Comparison of ENCODE assay signal across 7 cellular contexts in the genomic region with DNA sequence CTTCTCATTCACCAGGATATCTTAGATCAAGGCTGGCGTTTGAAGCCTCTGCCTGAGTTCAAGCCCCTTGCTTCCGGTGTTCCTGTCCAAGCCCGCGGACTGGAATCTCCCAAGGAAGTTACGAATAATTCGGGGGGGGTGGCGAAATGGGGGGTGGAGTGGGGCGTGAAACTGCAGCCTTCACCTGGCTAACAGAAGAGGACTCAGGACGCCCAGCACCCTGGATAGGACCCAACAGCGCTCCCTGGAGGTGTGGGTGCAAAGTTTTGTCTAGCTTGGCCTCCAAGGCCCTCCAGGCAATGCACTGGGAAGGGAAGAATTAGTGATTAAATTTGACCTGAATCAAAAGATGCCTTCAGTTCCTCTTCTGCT. TPM values are rescaled to one million over a fixed set of nuclear protein-coding genes. Genes with fewer than 3 reads are reported as not detected.
DNase-seq lines count a peak whose midpoint lies in the region; ATAC-seq, FAIRE-seq and TF ChIP-seq lines count a peak whose summit lies in the region.

No MANE protein-coding gene starts in this region.

- intact Hi-C loops in head of caudate nucleus (cut with DNase I): loop anchor here (5.0 to 10.0 kb wide), 2 partner anchors 549 to 851 kb away; no protein-coding TSS in a partner anchor
- intact Hi-C loops in pancreas (cut with DNase I): loop anchor here in 1 of 3 donors (10.0 kb wide), 2 partner anchors 261 to 851 kb away; no protein-coding TSS in a partner anchor
- intact Hi-C loops in transverse colon (cut with DNase I; ENCODE audit: low total_unique reads): loop anchor here (10.0 kb wide), 1 partner anchor 261 kb away; no protein-coding TSS in a partner anchor

- TF ChIP-seq RAD21 in Ishikawa (IDR thresholded peaks at IDR 0.05; ENCODE audit: low read depth): peak; percentile 45

- H3K27me3 ChIP-seq in pancreas (no peaks in the 10 kb centered on the region), transverse colon (peaks cover 39% of the 10 kb centered on the region)

- no peaks in the 10 kb centered on the region for H3K9me3 ChIP-seq in pancreas
- H3K9me3 ChIP-seq in transverse colon: no peaks in the 10 kb centered on the region

- H3K27ac ChIP-seq in pancreas: peak overlapping the region in 3 of 4 donors; percentile 75 to 97 (median 96)
- H3K27ac ChIP-seq in transverse colon: peak overlapping the region; percentile 88 to 93 (median 90)

- ATAC-seq in GM18505 (IDR thresholded peaks at IDR 0.05; ENCODE audit: unreplicated experiment) (peak; percentile 28), pancreas (peak; percentile 62 to 70 (median 64))

- H3K36me3 Mint-ChIP-seq in activated naive CD4-positive, alpha-beta T cell treated with anti-CD3 and anti-CD28 coated beads, Interleukin-2, amount 10 ng/mL, durations not matched to agents 7 days and 5 days: peaks cover 44% of the 10 kb centered on the region

- H3K4me1 ChIP-seq in pancreas (peaks cover 12 to 20% (median 12%) of the 10 kb centered on the region in 3 donors), transverse colon (peaks cover 0 to 25% (median 16%) of the 10 kb centered on the region in 4 donors)

- H3K4me3 ChIP-seq in pancreas (peak overlapping the region; percentile 62 to 76 (median 65)), transverse colon (peak overlapping the region; percentile 23 to 76 (median 64))

- no peaks in the 10 kb centered on the region for H3K9me3 Mint-ChIP-seq in activated naive CD4-positive, alpha-beta T cell treated with anti-CD3 and anti-CD28 coated beads, Interleukin-2, amount 10 ng/mL, durations not matched to agents 7 days and 5 days

- no peak for FAIRE-seq in pancreas (lab: Jason Lieb, UNC)

- peak overlapping the region; percentile 98 for H3K4me3 Mint-ChIP-seq in activated naive CD4-positive, alpha-beta T cell treated with anti-CD3 and anti-CD28 coated beads, Interleukin-2, amount 10 ng/mL, durations not matched to agents 7 days and 5 days

- peak; percentile 86 for DNase-seq in SHP77 treated with DMSO at 0.1 percent for 48 hours (lab: John Stamatoyannopoulos, UW)
- DNase-seq in activated naive CD4-positive, alpha-beta T cell treated with anti-CD3 and anti-CD28 coated beads, Interleukin-2, amount 10 ng/mL, durations not matched to agents 7 days and 5 days: peak; percentile 90
- DNase-seq in head of caudate nucleus: peak in 41 of 42 donors; percentile 48 to 84 (median 72)
- peak; percentile 69 to 88 (median 80) for DNase-seq in pancreas
- peak; percentile 80 for DNase-seq in transverse colon

- WGBS in pancreas, 2 donors: 7 to 12% methylated on average over 10 of the region's 10 CpGs
- WGBS in transverse colon (ENCODE audit: low coverage in 1 of 2), 2 donors: 0 to 8% methylated on average over 1 to 10 of the region's 10 CpGs

- no peak for TF ChIP-seq POLR2A in GM18505 (IDR thresholded peaks at IDR 0.05; ENCODE audit: borderline replicate concordance, extremely low read depth, insufficient read depth, insufficient read length)
- TF ChIP-seq POLR2A in transverse colon (IDR thresholded peaks at IDR 0.05): no peak

- H3K4me1 Mint-ChIP-seq in activated naive CD4-positive, alpha-beta T cell treated with anti-CD3 and anti-CD28 coated beads, Interleukin-2, amount 10 ng/mL, durations not matched to agents 7 days and 5 days: peaks cover 41% of the 10 kb centered on the region

- TF ChIP-seq CTCF in pancreas (IDR thresholded peaks at IDR 0.05): peak in 3 of 4 donors; percentile 37 to 58 (median 39)
- peak; percentile 53 to 61 (median 57) for TF ChIP-seq CTCF in transverse colon (IDR thresholded peaks at IDR 0.05)

- no peaks in the 10 kb centered on the region for H3K36me3 ChIP-seq in pancreas
- H3K36me3 ChIP-seq in transverse colon: no peaks in the 10 kb centered on the region

- CTCF ChIA-PET in activated naive CD4-positive, alpha-beta T cell treated with anti-CD3 and anti-CD28 coated beads, Interleukin-2, amount 10 ng/mL, durations not matched to agents 7 days and 5 days (lab: Charles Lee): interaction anchor here (0.7 to 4.4 kb wide), 35 partner anchors 9 to 887 kb away, joined by 3 to 33 read pairs (median 4); no protein-coding TSS in a partner anchor

- H3K27ac Mint-ChIP-seq in activated naive CD4-positive, alpha-beta T cell treated with anti-CD3 and anti-CD28 coated beads, Interleukin-2, amount 10 ng/mL, durations not matched to agents 7 days and 5 days: peak overlapping the region; percentile 97

- in situ Hi-C loops in transverse colon (cut with MboI; ENCODE audit: low pct_ligation_motif_present in 1 of 4, low pct_unique_long_range_greater_than_20kb in 1 of 4, low sequenced_read_pairs in 3 of 4): loop anchor here in 3 of 4 donors (10.0 to 25.0 kb wide), 5 partner anchors 209 to 879 kb away; no protein-coding TSS in a partner anchor

- TF ChIP-seq EP300 in Ishikawa (IDR thresholded peaks at IDR 0.05; ENCODE audit: borderline replicate concordance) (no peak), transverse colon (IDR thresholded peaks at IDR 0.05; ENCODE audit: low read depth) (no peak)

- peaks cover 10% of the 10 kb centered on the region for H3K27me3 Mint-ChIP-seq in activated naive CD4-positive, alpha-beta T cell treated with anti-CD3 and anti-CD28 coated beads, Interleukin-2, amount 10 ng/mL, durations not matched to agents 7 days and 5 days

TF ChIP-seq in Ishikawa, 13 proteins besides CTCF, POLR2A, EP300 and RAD21:
- TF ChIP-seq USF1 (IDR thresholded peaks at IDR 0.05) (no peak), TAF1 (IDR thresholded peaks at IDR 0.05; ENCODE audit: low read depth) (no peak), MAX (IDR thresholded peaks at IDR 0.05) (no peak), YY1 (IDR thresholded peaks at IDR 0.05; ENCODE audit: low read depth) (no peak), TEAD4 (IDR thresholded peaks at IDR 0.05) (no peak)

RNA-seq across cellular contexts. Expression of gene TRIB2, which starts 0.9 kb away (rescaled TPM):
- total RNA-seq in pancreas (10 to 100 TPM in 3 of 6 donors, 1 to 10 TPM in 3; 4.0 to 66.9 (median 8.9) TPM), transverse colon (100 to 1,000 TPM in 1 of 4 donors, 10 to 100 TPM in 3; 14.2 to 109 (median 36.1) TPM)
- polyA plus RNA-seq in pancreas: 10 to 100 TPM; 20.8 to 21.2 TPM

Comparison
In these comparisons a context has a peak if more than half of its experiments do, and no peak if none do; other contexts are left out.
1. Peak in every context shown above with its lines: DNase-seq, ATAC-seq, H3K4me3 ChIP-seq and H3K27ac ChIP-seq.